In the genomic region with DNA sequence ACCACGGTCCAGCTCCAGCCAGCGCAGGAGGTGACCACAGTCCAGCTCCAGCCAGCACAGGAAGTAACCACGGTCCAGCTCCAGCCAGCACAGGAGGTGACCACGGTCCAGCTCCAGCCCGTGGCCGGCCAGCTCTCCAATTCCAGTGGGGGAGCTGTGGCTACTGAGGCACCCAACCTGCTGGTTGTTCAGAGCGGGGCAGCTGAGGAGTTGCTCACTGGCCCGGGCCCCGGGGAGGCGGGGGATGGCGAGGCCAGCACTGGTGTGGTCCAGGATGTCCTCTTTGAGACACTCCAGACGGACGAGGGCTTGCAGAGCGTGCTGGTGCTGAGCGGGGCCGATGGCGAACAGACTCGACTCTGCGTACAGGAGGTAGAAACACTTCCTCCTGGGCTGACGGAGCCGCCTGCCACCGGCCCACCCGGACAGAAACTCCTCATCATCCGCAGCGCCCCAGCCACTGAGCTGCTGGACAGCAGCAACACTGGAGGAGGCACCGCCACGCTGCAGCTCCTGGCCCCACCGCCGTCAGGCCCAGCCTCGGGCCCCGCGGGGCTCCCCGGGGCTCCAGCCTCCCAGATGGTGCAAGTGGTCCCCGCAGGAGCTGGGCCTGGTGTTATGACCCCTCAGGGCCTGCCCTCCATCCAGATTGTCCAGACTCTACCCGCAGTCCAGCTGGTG, we compare ENCODE assay signal across 13 cellular contexts. TPM values are rescaled to one million over a fixed set of nuclear protein-coding genes. Genes with fewer than 3 reads are reported as not detected.
DNase-seq lines count a peak whose midpoint lies in the region; ATAC-seq and TF ChIP-seq lines count a peak whose summit lies in the region.
"Had no signal": no experiment of that assay in that cellular context is flagged by ENCODE, and none has a peak within 500 bp of the region (broad histone marks: within the 10 kb centered on the region; RNA-seq: fewer than 3 reads in every experiment).

No MANE protein-coding gene starts in this region.

- peaks cover 16% of the 10 kb centered on the region for H3K4me1 ChIP-seq in iPS-15b (ENCODE audit: control insufficient read depth, insufficient read depth, low read length)

- peaks cover 21% of the 10 kb centered on the region for H3K4me1 Mint-ChIP-seq in activated naive CD4-positive, alpha-beta T cell treated with anti-CD3 and anti-CD28 coated beads, Interleukin-2, amount 10 ng/mL, durations not matched to agents 7 days and 5 days
- H3K4me1 Mint-ChIP-seq in stimulated activated memory B cell treated with anti-CD40 and anti-IgM and Interleukin-4, amounts not matched to agents 10 μg/mL and 1 μg/mL and 100 μg/mL, for 72 hours = peaks cover 44% of the 10 kb centered on the region

- H3K9me3 Mint-ChIP-seq in activated naive CD4-positive, alpha-beta T cell treated with anti-CD3 and anti-CD28 coated beads, Interleukin-2, amount 10 ng/mL, durations not matched to agents 7 days and 5 days = no peaks in the 10 kb centered on the region
- H3K9me3 Mint-ChIP-seq in stimulated activated memory B cell treated with anti-CD40 and anti-IgM and Interleukin-4, amounts not matched to agents 10 μg/mL and 1 μg/mL and 100 μg/mL, for 72 hours = no peaks in the 10 kb centered on the region
- H3K9me3 Mint-ChIP-seq: activated naive CD4-positive, alpha-beta T cell treated with anti-CD3 and anti-CD28 coated beads, Interleukin-2, amount 50 U/mL, for 72 hours; IgD-negative memory B cell had no signal

- H3K36me3 ChIP-seq in iPS-15b (ENCODE audit: control insufficient read depth, insufficient read depth, low read length) = peaks cover 8% of the 10 kb centered on the region

- intact Hi-C loops in posterior vena cava (cut with DNase I) = loop anchor here in 1 of 2 donors (5.0 kb wide), 1 partner anchor 562 kb away; no protein-coding TSS in a partner anchor

- H3K36me3 Mint-ChIP-seq in activated naive CD4-positive, alpha-beta T cell treated with anti-CD3 and anti-CD28 coated beads, Interleukin-2, amount 10 ng/mL, durations not matched to agents 7 days and 5 days = peaks cover 4% of the 10 kb centered on the region
- peaks cover 13% of the 10 kb centered on the region for H3K36me3 Mint-ChIP-seq in stimulated activated memory B cell treated with anti-CD40 and anti-IgM and Interleukin-4, amounts not matched to agents 10 μg/mL and 1 μg/mL and 100 μg/mL, for 72 hours
- H3K36me3 Mint-ChIP-seq: activated naive CD4-positive, alpha-beta T cell treated with anti-CD3 and anti-CD28 coated beads, Interleukin-2, amount 50 U/mL, for 72 hours had no signal

- H3K27me3 Mint-ChIP-seq in activated naive CD4-positive, alpha-beta T cell treated with anti-CD3 and anti-CD28 coated beads, Interleukin-2, amount 10 ng/mL, durations not matched to agents 7 days and 5 days = peaks cover 17% of the 10 kb centered on the region
- H3K27me3 Mint-ChIP-seq in stimulated activated memory B cell treated with anti-CD40 and anti-IgM and Interleukin-4, amounts not matched to agents 10 μg/mL and 1 μg/mL and 100 μg/mL, for 72 hours = peaks cover 8% of the 10 kb centered on the region
- H3K27me3 Mint-ChIP-seq: IgD-negative memory B cell had no signal

- peak overlapping the region; percentile 47 for H3K9ac ChIP-seq in iPS-15b (ENCODE audit: low read depth, low read length)

- H3K27ac Mint-ChIP-seq in activated naive CD4-positive, alpha-beta T cell treated with anti-CD3 and anti-CD28 coated beads, Interleukin-2, amount 10 ng/mL, durations not matched to agents 7 days and 5 days = no peak overlapping the region
- no peak overlapping the region for H3K27ac Mint-ChIP-seq in stimulated activated memory B cell treated with anti-CD40 and anti-IgM and Interleukin-4, amounts not matched to agents 10 μg/mL and 1 μg/mL and 100 μg/mL, for 72 hours
- H3K27ac Mint-ChIP-seq: activated naive CD4-positive, alpha-beta T cell treated with anti-CD3 and anti-CD28 coated beads, Interleukin-2, amount 50 U/mL, for 72 hours had no signal

- DNase-seq in activated naive CD4-positive, alpha-beta T cell treated with anti-CD3 and anti-CD28 coated beads, Interleukin-2, amount 10 ng/mL, durations not matched to agents 7 days and 5 days = no peak
- DNase-seq in activated naive CD4-positive, alpha-beta T cell (lab: John Stamatoyannopoulos, UW) = no peak
- DNase-seq in RWPE1 (ENCODE audit: low spot score) = no peak
- no peak for DNase-seq in posterior vena cava (ENCODE audit: low spot score)
- no peak for DNase-seq in NCI-H1436 (lab: John Stamatoyannopoulos, UW)

- POLR2A ChIA-PET in RWPE1 (lab: Yijun Ruan, JAX; ENCODE audit: low non-redundant PET) = interaction anchor here (0.6 kb wide), 1 partner anchor 153 kb away, joined by 4 read pairs; no protein-coding TSS in a partner anchor

- peak overlapping the region; percentile 33 for H3K4me3 Mint-ChIP-seq in activated naive CD4-positive, alpha-beta T cell treated with anti-CD3 and anti-CD28 coated beads, Interleukin-2, amount 10 ng/mL, durations not matched to agents 7 days and 5 days
- H3K4me3 Mint-ChIP-seq in stimulated activated memory B cell treated with anti-CD40 and anti-IgM and Interleukin-4, amounts not matched to agents 10 μg/mL and 1 μg/mL and 100 μg/mL, for 72 hours = peak overlapping the region; percentile 79

- no peak for ATAC-seq in stimulated activated memory B cell treated with anti-CD40 and anti-IgM and Interleukin-4, amounts not matched to agents 10 μg/mL and 1 μg/mL and 100 μg/mL, for 72 hours
- ATAC-seq in HG02588 (IDR thresholded peaks at IDR 0.05; ENCODE audit: unreplicated experiment) = no peak

- TF ChIP-seq CTCF in RWPE1 (conservative IDR thresholded peaks at IDR 0.05; ENCODE audit: low read depth) = no peak

- H3K27me3 ChIP-seq in iPS-15b (ENCODE audit: control insufficient read depth, insufficient read depth, low read length) = no peaks in the 10 kb centered on the region

- no peaks in the 10 kb centered on the region for H3K9me3 ChIP-seq in iPS-15b (ENCODE audit: control insufficient read depth, insufficient read depth, low read length)

- peak overlapping the region; percentile 75 for H3K4me3 ChIP-seq in iPS-15b (ENCODE audit: low read depth, low read length)

- peak overlapping the region; percentile 99 for H3K27ac ChIP-seq in RWPE1

- CTCF ChIA-PET in activated naive CD4-positive, alpha-beta T cell treated with anti-CD3 and anti-CD28 coated beads, Interleukin-2, amount 10 ng/mL, durations not matched to agents 7 days and 5 days (lab: Charles Lee) = interaction anchor here (1.2 to 4.1 kb wide), 3 partner anchors 11 to 21 kb away, joined by 3 to 23 read pairs (median 6); no protein-coding TSS in a partner anchor
- CTCF ChIA-PET in RWPE1 (lab: Yijun Ruan, JAX) = interaction anchor here (2.7 kb wide), 1 partner anchor 16 kb away, joined by 10 read pairs; no protein-coding TSS in a partner anchor

RNA-seq across cellular contexts. Expression of gene NAT14, which starts 1.2 kb away (rescaled TPM):
- total RNA-seq in posterior vena cava = 10 to 100 TPM; 15.8 to 16.3 TPM

RNA-seq across cellular contexts. Expression of gene SSC5D, which starts 4.4 kb away (rescaled TPM):
- total RNA-seq in posterior vena cava = 10 to 100 TPM; 32.4 to 40.6 TPM
- total RNA-seq: lung microvascular endothelial cell had no signal

RNA-seq across cellular contexts. Expression of gene ZNF628, which starts 7.4 kb away (rescaled TPM):
- 1 to 10 TPM; 5.7 to 7.9 TPM for total RNA-seq in posterior vena cava

RNA-seq across cellular contexts. Expression of gene C19orf85, which starts 19.3 kb away (rescaled TPM):
- not detected for total RNA-seq in posterior vena cava
- total RNA-seq: activated naive CD4-positive, alpha-beta T cell treated with anti-CD3 and anti-CD28 coated beads, Interleukin-2, amount 50 U/mL, for 72 hours; G401; glomerular endothelial cell; lung microvascular endothelial cell had no signal

RNA-seq across cellular contexts. Expression of gene ISOC2, which starts 22.4 kb away (rescaled TPM):
- 10 to 100 TPM; 23.1 to 25.1 TPM for total RNA-seq in posterior vena cava
